In genomic region chr7:101687791-101688182, GRCh38 we compare ENCODE assay signal across 15 cellular contexts. TPM values are rescaled to one million over a fixed set of nuclear protein-coding genes. Genes with fewer than 3 reads are reported as not detected.
A peak's percentile ranks its signal among the peaks of the same experiment; 100 is the strongest.
DNase-seq lines count a peak whose midpoint lies in the region; ATAC-seq, FAIRE-seq and TF ChIP-seq lines count a peak whose summit lies in the region.
"Had no signal": no experiment of that assay in that cellular context is flagged by ENCODE, and none has a peak within 500 bp of the region (broad histone marks: within the 10 kb centered on the region; RNA-seq: fewer than 3 reads in every experiment).

No MANE protein-coding gene starts in this region.

- H2AFZ ChIP-seq in trophoblast cell (ENCODE audit: insufficient read depth, low read length, poor library complexity), result no peak overlapping the region

- peaks cover 17% of the 10 kb centered on the region for H3K4me1 ChIP-seq in DOHH2 (ENCODE audit: control insufficient read depth, low read length)
- H3K4me1 ChIP-seq in trophoblast cell (ENCODE audit: control insufficient read depth in 1 of 2, insufficient read depth in 2 of 2, low read length in 2 of 2), result peaks cover 0 to 7% of the 10 kb centered on the region in 2 experiments
- no peaks in the 10 kb centered on the region for H3K4me1 ChIP-seq in foreskin keratinocyte

- H3K9me3 Mint-ChIP-seq in T-helper 2 cell treated with Interferon-gamma antibody and Interleukin-4, amounts not matched to agents 5 μg/mL and 100 μg/mL, for 36 hours, result no peaks in the 10 kb centered on the region
- H3K9me3 Mint-ChIP-seq: activated CD4-positive, alpha-beta T cell treated with anti-CD3 and anti-CD28 coated beads, Interleukin-2, amount 10 ng/mL, durations not matched to agents 24 days and 14 days; activated naive CD4-positive, alpha-beta T cell treated with anti-CD3 and anti-CD28 coated beads, Interleukin-2, amount 10 ng/mL, durations not matched to agents 7 days and 5 days; naive thymus-derived CD8-positive, alpha-beta T cell had no signal

- no peaks in the 10 kb centered on the region for H3F3A ChIP-seq in DOHH2 (ENCODE audit: control insufficient read depth, insufficient read depth)

- H3K27ac ChIP-seq in DOHH2 (ENCODE audit: low read depth, low read length), result no peak overlapping the region
- H3K27ac ChIP-seq in KOPT-K1 (ENCODE audit: low read depth, low read length, poor library complexity, severe bottlenecking), result peak overlapping the region; percentile 57
- peak overlapping the region in 1 of 2 donors; percentile 51 for H3K27ac ChIP-seq in coronary artery
- H3K27ac ChIP-seq in trophoblast cell (ENCODE audit: low read depth, low read length), result no peak overlapping the region
- H3K27ac ChIP-seq in foreskin keratinocyte, result no peak overlapping the region
- H3K27ac ChIP-seq: left lung, thyroid gland had no signal

- H3K27ac Mint-ChIP-seq in T-helper 2 cell treated with Interferon-gamma antibody and Interleukin-4, amounts not matched to agents 5 μg/mL and 100 μg/mL, for 36 hours, result no peak overlapping the region
- H3K27ac Mint-ChIP-seq: activated CD4-positive, alpha-beta T cell treated with anti-CD3 and anti-CD28 coated beads, Interleukin-2, amount 10 ng/mL, durations not matched to agents 24 days and 14 days; activated naive CD4-positive, alpha-beta T cell treated with anti-CD3 and anti-CD28 coated beads, Interleukin-2, amount 10 ng/mL, durations not matched to agents 7 days and 5 days; naive thymus-derived CD8-positive, alpha-beta T cell had no signal

- H3K27me3 ChIP-seq in DOHH2 (ENCODE audit: control insufficient read depth, low read length) (peaks cover 10% of the 10 kb centered on the region; the same call in 1 of the 2 replicates), trophoblast cell (ENCODE audit: insufficient read depth, low read length) (no peaks in the 10 kb centered on the region), foreskin keratinocyte (peaks cover 10% of the 10 kb centered on the region)
- H3K27me3 ChIP-seq: thyroid gland had no signal

- no peak overlapping the region for H3K9ac ChIP-seq in trophoblast cell (ENCODE audit: low read length)

- FAIRE-seq in GM12891 (lab: Jason Lieb, UNC), result no peak
- FAIRE-seq: bronchial epithelial cell had no signal

- H3K23ac ChIP-seq in trophoblast cell (ENCODE audit: low read length), result no peak overlapping the region

- no peak for TF ChIP-seq CTCF in DOHH2 (IDR thresholded peaks at IDR 0.05; ENCODE audit: low read depth, low read length, poor library complexity, severe bottlenecking)
- no peak for TF ChIP-seq CTCF in coronary artery (IDR thresholded peaks at IDR 0.05)
- TF ChIP-seq CTCF in foreskin keratinocyte (conservative IDR thresholded peaks at IDR 0.05), result no peak

- H3K4me2 ChIP-seq in DOHH2 (ENCODE audit: low read length), result peak overlapping the region; percentile 69
- peak overlapping the region; percentile 67 for H3K4me2 ChIP-seq in trophoblast cell (ENCODE audit: low read length)

- peak overlapping the region; percentile 56 for H3K4me3 ChIP-seq in DOHH2 (ENCODE audit: low read length)
- H3K4me3 ChIP-seq in coronary artery, result peak overlapping the region; percentile 69
- no peak overlapping the region for H3K4me3 ChIP-seq in trophoblast cell (ENCODE audit: low read depth, low read length)

- H4K20me1 ChIP-seq in DOHH2 (ENCODE audit: control insufficient read depth, insufficient read depth, low read depth, low read length), result no peaks in the 10 kb centered on the region

- H2BK12ac ChIP-seq in trophoblast cell (ENCODE audit: low read length), result no peak overlapping the region

- no peak overlapping the region for H4K91ac ChIP-seq in trophoblast cell (ENCODE audit: low read depth, low read length)

- no CpG with 5 or more reads among the region's 3 CpGs for WGBS in trophoblast cell (ENCODE audit: extremely low coverage, insufficient coverage, insufficient read length)

- H3K36me3 ChIP-seq in DOHH2 (ENCODE audit: control insufficient read depth, low read length) (no peaks in the 10 kb centered on the region), KOPT-K1 (ENCODE audit: insufficient read depth, low read length) (no peaks in the 10 kb centered on the region), trophoblast cell (ENCODE audit: control insufficient read depth in 1 of 2, insufficient read depth in 2 of 2, low read length in 2 of 2) (no peaks in the 10 kb centered on the region)
- H3K36me3 ChIP-seq: left lung, thyroid gland had no signal

- H3K9me2 ChIP-seq in DOHH2 (replicated peaks; ENCODE audit: control insufficient read depth, low read length), result no peaks in the 10 kb centered on the region

- no peak overlapping the region for H3K14ac ChIP-seq in trophoblast cell (ENCODE audit: low read length)

- peaks cover 5% of the 10 kb centered on the region for H3K4me1 Mint-ChIP-seq in T-helper 2 cell treated with Interferon-gamma antibody and Interleukin-4, amounts not matched to agents 5 μg/mL and 100 μg/mL, for 36 hours (ENCODE audit: low read depth)

- H3K4me3 Mint-ChIP-seq in T-helper 2 cell treated with Interferon-gamma antibody and Interleukin-4, amounts not matched to agents 5 μg/mL and 100 μg/mL, for 36 hours, result no peak overlapping the region
- H3K4me3 Mint-ChIP-seq: activated CD4-positive, alpha-beta T cell treated with anti-CD3 and anti-CD28 coated beads, Interleukin-2, amount 10 ng/mL, durations not matched to agents 24 days and 14 days; activated naive CD4-positive, alpha-beta T cell treated with anti-CD3 and anti-CD28 coated beads, Interleukin-2, amount 10 ng/mL, durations not matched to agents 7 days and 5 days; naive thymus-derived CD8-positive, alpha-beta T cell had no signal

- no peak overlapping the region for H2BK5ac ChIP-seq in trophoblast cell (ENCODE audit: low read depth, low read length, poor library complexity)

- H4K12ac ChIP-seq in trophoblast cell (ENCODE audit: low read depth, low read length), result no peak overlapping the region

- TF ChIP-seq POLR2A in GM12891 (IDR thresholded peaks at IDR 0.05; ENCODE audit: low read depth, low read length), result no peak

- H3K79me1 ChIP-seq in trophoblast cell (ENCODE audit: low read length), result no peaks in the 10 kb centered on the region

- H3K18ac ChIP-seq in trophoblast cell (ENCODE audit: low read length), result no peak overlapping the region

- H3K36me3 Mint-ChIP-seq in T-helper 2 cell treated with Interferon-gamma antibody and Interleukin-4, amounts not matched to agents 5 μg/mL and 100 μg/mL, for 36 hours (ENCODE audit: low read depth), result no peaks in the 10 kb centered on the region
- H3K36me3 Mint-ChIP-seq: activated naive CD4-positive, alpha-beta T cell treated with anti-CD3 and anti-CD28 coated beads, Interleukin-2, amount 10 ng/mL, durations not matched to agents 7 days and 5 days; naive thymus-derived CD8-positive, alpha-beta T cell had no signal

- ATAC-seq in foreskin keratinocyte, result no peak

- no peak for DNase-seq in coronary artery (ENCODE audit: low spot score)
- no peak for DNase-seq in trophoblast cell
- DNase-seq in T-helper 2 cell treated with Interferon-gamma antibody and Interleukin-4, amounts not matched to agents 5 μg/mL and 100 μg/mL, for 36 hours (ENCODE audit: low spot score), result no peak
- no peak for DNase-seq in GM12891 (ENCODE audit: insufficient read length, low spot score)
- no peak for DNase-seq in foreskin keratinocyte
- DNase-seq: DMS79 had no signal

- H2AK5ac ChIP-seq in trophoblast cell (ENCODE audit: low read length), result no peak overlapping the region

- H4K8ac ChIP-seq in trophoblast cell (ENCODE audit: low read depth, low read length), result no peak overlapping the region

- no peaks in the 10 kb centered on the region for H3K27me3 Mint-ChIP-seq in T-helper 2 cell treated with Interferon-gamma antibody and Interleukin-4, amounts not matched to agents 5 μg/mL and 100 μg/mL, for 36 hours (ENCODE audit: low read depth)

- H3K9me3 ChIP-seq in DOHH2 (ENCODE audit: control insufficient read depth, insufficient read depth, low read length) (no peaks in the 10 kb centered on the region), KOPT-K1 (ENCODE audit: insufficient read depth, low read length, poor library complexity, severe bottlenecking) (no peaks in the 10 kb centered on the region), trophoblast cell (ENCODE audit: insufficient read depth, low read depth, low read length) (peaks cover 1% of the 10 kb centered on the region)
- H3K9me3 ChIP-seq: left lung, thyroid gland had no signal

- H3K79me2 ChIP-seq in DOHH2 (ENCODE audit: control insufficient read depth, low read length), result no peaks in the 10 kb centered on the region
- H3K79me2 ChIP-seq in trophoblast cell (ENCODE audit: control insufficient read depth, insufficient read depth, low read length, poor library complexity), result no peaks in the 10 kb centered on the region

- no peak overlapping the region for H3K4ac ChIP-seq in trophoblast cell (ENCODE audit: low read depth, low read length)

- no peak overlapping the region for H2BK120ac ChIP-seq in trophoblast cell (ENCODE audit: insufficient read depth, low read length, poor library complexity)

TF ChIP-seq in GM12891, 5 proteins besides CTCF, POLR2A, EP300 and RAD21:
- TF ChIP-seq SPI1 (IDR thresholded peaks at IDR 0.05; ENCODE audit: low read depth, low read length) (no peak), TAF1 (IDR thresholded peaks at IDR 0.05; ENCODE audit: low read depth, low read length) (no peak), POLR2AphosphoS5 (IDR thresholded peaks at IDR 0.05; ENCODE audit: low read depth, low read length) (no peak), POU2F2 (IDR thresholded peaks at IDR 0.05; ENCODE audit: low read depth, low read length) (no peak), PAX5 (IDR thresholded peaks at IDR 0.05; ENCODE audit: insufficient read depth, low read length, severe bottlenecking) (no peak)
TF ChIP-seq in GM12891: peak in this region for 0.

RNA-seq across cellular contexts. Expression of gene MYL10, which starts 58.7 kb away (rescaled TPM):
- polyA plus RNA-seq in trophoblast cell (2013), result 0.12 TPM in 1 of 2 replicates, not detected in the other
- not detected for polyA plus RNA-seq in GM12891 (2012; ENCODE audit: low read depth, missing spikeins)
- total RNA-seq in foreskin keratinocyte, result not detected in 2 replicates
- not detected in 2 replicates for polyA plus RNA-seq in foreskin keratinocyte
- total RNA-seq: activated CD4-positive, alpha-beta T cell treated with anti-CD3 and anti-CD28 coated beads, Interleukin-2, amount 10 ng/mL, durations not matched to agents 24 days and 14 days; bronchial epithelial cell; left lung; naive thymus-derived CD8-positive, alpha-beta T cell; right cardiac atrium; thyroid gland had no signal
- polyA plus RNA-seq: naive thymus-derived CD8-positive, alpha-beta T cell; right cardiac atrium had no signal
